In the genomic region with DNA sequence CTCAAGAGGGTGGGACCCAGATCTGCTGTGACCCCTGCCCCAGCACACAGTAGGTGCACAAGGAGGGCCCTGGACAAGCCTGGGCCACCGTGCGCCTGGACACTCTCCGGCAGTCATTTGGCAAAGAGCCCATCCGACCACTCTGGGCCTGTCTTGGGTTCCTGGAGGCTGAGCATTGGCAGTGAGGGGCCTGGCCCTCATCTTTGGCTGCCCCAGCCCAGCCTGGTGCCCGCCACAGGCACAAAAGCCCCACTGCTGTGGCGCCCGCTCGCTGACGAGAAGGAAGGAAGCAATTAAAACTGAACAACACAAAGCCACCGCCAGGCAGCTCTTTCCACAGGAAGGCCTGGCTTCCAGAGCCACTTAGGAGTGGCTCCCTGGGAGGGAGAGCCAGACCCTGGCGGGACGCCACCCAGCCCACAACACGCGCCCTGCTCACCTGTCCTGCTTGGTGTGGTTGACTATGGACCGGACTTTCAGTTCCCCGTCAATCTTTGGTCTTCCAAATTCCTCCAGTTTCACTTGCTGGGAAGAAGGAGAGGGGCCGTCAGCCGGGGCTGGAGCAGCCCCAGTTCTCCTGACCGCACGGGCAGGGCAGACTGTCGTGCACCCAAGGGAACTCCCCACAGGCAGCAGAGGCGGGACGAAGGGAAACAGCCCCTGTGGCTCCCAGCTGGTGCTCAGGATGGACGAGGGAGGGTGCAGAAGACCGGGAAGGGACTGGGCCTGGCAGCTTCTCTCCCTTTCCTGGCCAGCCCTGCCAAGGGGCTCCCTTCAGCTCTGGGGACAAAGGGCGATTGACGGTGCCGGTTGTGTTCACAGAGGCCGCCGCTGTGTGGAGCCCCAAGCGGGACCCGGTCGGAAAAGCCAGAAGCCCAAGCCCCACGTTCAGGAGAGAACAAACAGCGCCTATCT, we compare ENCODE assay signal across 11 cellular contexts. TPM values are rescaled to one million over a fixed set of nuclear protein-coding genes. Genes with fewer than 3 reads are reported as not detected.
A peak's percentile ranks its signal among the peaks of the same experiment; 100 is the strongest.
DNase-seq lines count a peak whose midpoint lies in the region; TF ChIP-seq lines count a peak whose summit lies in the region.
"Had no signal": no experiment of that assay in that cellular context is flagged by ENCODE, and none has a peak within 500 bp of the region (broad histone marks: within the 10 kb centered on the region; RNA-seq: fewer than 3 reads in every experiment).

No MANE protein-coding gene starts in this region.

- no peaks in the 10 kb centered on the region for H3K36me3 ChIP-seq in GM23248 (ENCODE audit: low read depth)

- H3K4me1 ChIP-seq in GM23248 (ENCODE audit: insufficient read depth): peaks cover 3% of the 10 kb centered on the region; the same call in 1 of the 2 replicates

- H3K36me3 Mint-ChIP-seq in glutamatergic neuron (ENCODE audit: unreplicated experiment) (no peaks in the 10 kb centered on the region), Calu3 (ENCODE audit: insufficient read depth, unreplicated experiment) (peaks cover 23% of the 10 kb centered on the region)

- no peak overlapping the region for H2AFZ ChIP-seq in GM23248

- H3K27ac ChIP-seq in RWPE1 (peak overlapping the region; percentile 63), GM23248 (no peak overlapping the region)

- no TSS peak for BruUV-seq in Calu3 (replicated peaks; lab: Mats Ljungman, UMichigan)

- H3K4me3 Mint-ChIP-seq in glutamatergic neuron (ENCODE audit: unreplicated experiment) (no peak overlapping the region), Calu3 (ENCODE audit: low read depth, unreplicated experiment) (no peak overlapping the region)

- CTCF ChIA-PET in RWPE1 (lab: Yijun Ruan, JAX): interaction anchor here (0.6 to 1.7 kb wide), 2 partner anchors 205 to 206 kb away, joined by 3 to 7 read pairs; no protein-coding TSS in a partner anchor
- CTCF ChIA-PET in Calu3 (lab: Charles Lee): no interaction called here

- H3K27ac Mint-ChIP-seq in glutamatergic neuron (ENCODE audit: unreplicated experiment) (peak overlapping the region; percentile 55), Calu3 (ENCODE audit: unreplicated experiment) (no peak overlapping the region)
- H3K27ac Mint-ChIP-seq: activated T-helper 2 cell treated with anti-CD3 and anti-CD28 coated beads, Interferon-gamma antibody, Interleukin-2, Interleukin-4, amounts not matched to agents 10 μg/mL and 5 μg/mL and 100 μg/mL, durations not matched to agents 14 hours and 24 hours and 36 hours had no signal

- H4K20me1 ChIP-seq in GM23248 (ENCODE audit: insufficient read depth): no peaks in the 10 kb centered on the region

- DNase-seq in DMS153 treated with DMSO at 0.1 percent for 48 hours (lab: John Stamatoyannopoulos, UW; ENCODE audit: unreplicated experiment): peak; percentile 11
- DNase-seq in RWPE1 (ENCODE audit: low spot score): no peak
- no peak for DNase-seq in glutamatergic neuron
- peak; percentile 95 for DNase-seq in pons (ENCODE audit: low spot score)
- DNase-seq in GM23248: no peak
- DNase-seq in Calu3: no peak
- DNase-seq in activated CD4-positive, alpha-beta T cell treated with anti-CD3 and anti-CD28 coated beads, Interleukin-2, amount 50 U/mL, for 4 hours: no peak
- no peak for DNase-seq in NCI-H128 (lab: John Stamatoyannopoulos, UW; ENCODE audit: unreplicated experiment)
- DNase-seq: NCI-H510A treated with DMSO at 0.1 percent for 48 hours, T-helper 9 cell had no signal

- H3K9me3 Mint-ChIP-seq in glutamatergic neuron (ENCODE audit: unreplicated experiment) (peaks cover 33% of the 10 kb centered on the region), Calu3 (ENCODE audit: low read depth, unreplicated experiment) (no peaks in the 10 kb centered on the region)
- H3K9me3 Mint-ChIP-seq: activated T-helper 2 cell treated with anti-CD3 and anti-CD28 coated beads, Interferon-gamma antibody, Interleukin-2, Interleukin-4, amounts not matched to agents 10 μg/mL and 5 μg/mL and 100 μg/mL, durations not matched to agents 14 hours and 24 hours and 36 hours had no signal

- H3K9me2 ChIP-seq in GM23248 (ENCODE audit: insufficient read depth): no peaks in the 10 kb centered on the region

- no peaks in the 10 kb centered on the region for H3F3A ChIP-seq in GM23248 (ENCODE audit: insufficient read depth)

- no peaks in the 10 kb centered on the region for H3K27me3 ChIP-seq in GM23248 (replicated peaks; ENCODE audit: insufficient read depth)

- H3K4me2 ChIP-seq in GM23248 (ENCODE audit: unreplicated experiment): no peak overlapping the region

- POLR2A ChIA-PET in RWPE1 (lab: Yijun Ruan, JAX; ENCODE audit: low non-redundant PET): no interaction called here

- H3K9ac ChIP-seq in GM23248: no peak overlapping the region

- H3K27me3 Mint-ChIP-seq in glutamatergic neuron (ENCODE audit: unreplicated experiment) (peaks cover 25% of the 10 kb centered on the region), Calu3 (ENCODE audit: unreplicated experiment) (no peaks in the 10 kb centered on the region)

- H3K4me1 Mint-ChIP-seq in glutamatergic neuron (ENCODE audit: low read depth, unreplicated experiment): peaks cover 16% of the 10 kb centered on the region
- no peaks in the 10 kb centered on the region for H3K4me1 Mint-ChIP-seq in Calu3 (ENCODE audit: low read depth, unreplicated experiment)

- H3K79me2 ChIP-seq in GM23248 (ENCODE audit: insufficient read depth): no peaks in the 10 kb centered on the region

- no peaks in the 10 kb centered on the region for H3K9me3 ChIP-seq in GM23248 (ENCODE audit: low read depth)

- in situ Hi-C loops in GM23248 (cut with MboI): loop anchor here (5.0 to 25.0 kb wide), 2 partner anchors 203 to 323 kb away; partner anchors contain the start of gene VAV2

- no peak for TF ChIP-seq CTCF in RWPE1 (conservative IDR thresholded peaks at IDR 0.05; ENCODE audit: low read depth)
- no peak for TF ChIP-seq CTCF in glutamatergic neuron (IDR thresholded peaks at IDR 0.05; ENCODE audit: partially characterized antibody, unreplicated experiment)
- no peak for TF ChIP-seq CTCF in Calu3 (IDR thresholded peaks at IDR 0.05; ENCODE audit: unreplicated experiment)

- intact Hi-C loops in Calu3 (cut with micrococcal nuclease; ENCODE audit: unreplicated experiment): no loop called here

- WGBS in GM23248 (ENCODE audit: low coverage in 1 of 2, low lambda C conversion rate in 2 of 2, missing lambda C conversion rate in 2 of 2), 2 experiments: 88% methylated on average over 35 of the region's 35 CpGs

- no peak overlapping the region for H3K4me3 ChIP-seq in GM23248

RNA-seq across cellular contexts. Expression of gene SARDH, which starts 50.9 kb away (rescaled TPM):
- 2.0 TPM for total RNA-seq in glutamatergic neuron (ENCODE audit: unreplicated experiment)
- total RNA-seq in GM23248 (2014; rRNA removed; shearing (Covaris generic)): 0.89 and 2.4 TPM in 2 replicates
- 0.16 and 0.30 TPM in 2 replicates for polyA plus RNA-seq in GM23248 (2016; fragmentation: Nextera tagmentation; extraction: Ambion mirVana)
- total RNA-seq in Calu3 (2022): 0.12 TPM in 1 of 2 replicates, not detected in the other

Comparison
In these comparisons a context has a peak if more than half of its experiments do, and no peak if none do; other contexts are left out.
1. DNase-seq: peak in DMS153 treated with DMSO at 0.1 percent for 48 hours (single experiment) and pons (single experiment); none in RWPE1 (single experiment), glutamatergic neuron (single experiment), GM23248 (single experiment), Calu3 (single experiment), activated CD4-positive, alpha-beta T cell treated with anti-CD3 and anti-CD28 coated beads, Interleukin-2, amount 50 U/mL, for 4 hours (0 of 2) and NCI-H128 (single experiment).